In genomic region chr2:72291059-72291458, GRCh38 we compare ENCODE assay signal across 26 cellular contexts.
DNase-seq lines count a peak whose midpoint lies in the region; ATAC-seq, FAIRE-seq and TF ChIP-seq lines count a peak whose summit lies in the region.
"Had no signal": no experiment of that assay in that cellular context is flagged by ENCODE, and none has a peak within 500 bp of the region (broad histone marks: within the 10 kb centered on the region; RNA-seq: fewer than 3 reads in every experiment).

No MANE protein-coding gene starts in this region.

- no peaks in the 10 kb centered on the region for H3K9me3 ChIP-seq in pancreas
- H3K9me3 ChIP-seq in smooth muscle cell (replicated peaks; ENCODE audit: low read depth): no peaks in the 10 kb centered on the region
- H3K9me3 ChIP-seq: psoas muscle, sigmoid colon had no signal

- no peaks in the 10 kb centered on the region for H3K79me2 ChIP-seq in smooth muscle cell (ENCODE audit: low read depth)

- no peak overlapping the region for H3K27ac ChIP-seq in pancreas
- H3K27ac ChIP-seq in smooth muscle cell (ENCODE audit: low read depth): no peak overlapping the region
- H3K27ac ChIP-seq: heart right ventricle, psoas muscle, RWPE1, sigmoid colon had no signal

- FAIRE-seq in HTR-8/SVneo (lab: Jason Lieb, UNC) (no peak), pancreas (lab: Jason Lieb, UNC) (peak; percentile 17)
- FAIRE-seq: GM12892 had no signal

- intact Hi-C loops in pancreas (cut with DNase I): no loop called here

- TF ChIP-seq CTCF in fibroblast of mammary gland (conservative IDR thresholded peaks at IDR 0.05; ENCODE audit: control insufficient read depth, insufficient read depth, low read depth, low read length) (no peak), pancreas (IDR thresholded peaks at IDR 0.05) (no peak), smooth muscle cell (IDR thresholded peaks at IDR 0.05; ENCODE audit: borderline replicate concordance, insufficient read depth, poor library complexity, severe bottlenecking) (no peak)

- H3K27me3 ChIP-seq in pancreas (no peaks in the 10 kb centered on the region), smooth muscle cell (ENCODE audit: low read depth) (no peaks in the 10 kb centered on the region)
- H3K27me3 ChIP-seq: heart right ventricle, sigmoid colon had no signal

- H3K36me3 ChIP-seq in pancreas (no peaks in the 10 kb centered on the region), smooth muscle cell (ENCODE audit: low read depth) (no peaks in the 10 kb centered on the region)
- H3K36me3 ChIP-seq: heart right ventricle, sigmoid colon had no signal

- in situ Hi-C loops in KBM-7 (cut with MboI; ENCODE audit: low pct_unique_long_range_greater_than_20kb, low sequenced_read_pairs): no loop called here

- H4K20me1 ChIP-seq in smooth muscle cell (ENCODE audit: low read depth): peaks cover under 1% of the 10 kb centered on the region

- no peak overlapping the region for H3K9ac ChIP-seq in smooth muscle cell (ENCODE audit: low read depth)

- ATAC-seq in pancreas: no peak
- ATAC-seq: activated CD8-positive, alpha-beta T cell treated with anti-CD3 and anti-CD28 coated beads for 36 hours; activated naive CD4-positive, alpha-beta T cell treated with anti-CD3 and anti-CD28 coated beads, Interleukin-2, amount 50 U/mL, for 72 hours; GM23338; psoas muscle; T-helper 17 cell had no signal

- H3K4me1 ChIP-seq in pancreas (no peaks in the 10 kb centered on the region), smooth muscle cell (ENCODE audit: low read depth) (no peaks in the 10 kb centered on the region)
- H3K4me1 ChIP-seq: psoas muscle, sigmoid colon had no signal

- 50 to 60% methylated on average over 4 of the region's 4 CpGs for WGBS in pancreas, 2 donors
- WGBS in smooth muscle cell (ENCODE audit: low lambda C conversion rate): 39% methylated on average over 4 of the region's 4 CpGs

- H3K4me3 ChIP-seq in fibroblast of mammary gland (ENCODE audit: control insufficient read depth, low read depth, low read length) (no peak overlapping the region), pancreas (no peak overlapping the region), smooth muscle cell (no peak overlapping the region)
- H3K4me3 ChIP-seq: GM23338, heart right ventricle, psoas muscle, sigmoid colon had no signal

- peak; percentile 7 for DNase-seq in HTR-8/SVneo (ENCODE audit: insufficient read length, low spot score)
- peak; percentile 57 for DNase-seq in amniotic epithelial cell (ENCODE audit: low read depth)
- DNase-seq in fibroblast of mammary gland (ENCODE audit: low read depth): peak; percentile 14
- no peak for DNase-seq in pancreas
- no peak for DNase-seq in DMS79 treated with DMSO at 0.1 percent for 48 hours (lab: John Stamatoyannopoulos, UW)
- no peak for DNase-seq in smooth muscle cell (lab: John Stamatoyannopoulos, UW; ENCODE audit: unreplicated experiment)
- no peak for DNase-seq in KBM-7
- DNase-seq: activated CD8-positive, alpha-beta T cell treated with anti-CD3 and anti-CD28 coated beads for 36 hours; aorta; foreskin melanocyte; heart right ventricle; left cardiac atrium; naive B cell; NCI-H1417 treated with DMSO at 0.1 percent for 48 hours; NCI-H345; NCI-H748 treated with DMSO at 0.1 percent for 48 hours; nucleus accumbens; psoas muscle; sigmoid colon; stimulated activated CD4-positive, alpha-beta T cell treated with anti-CD3 and anti-CD28 coated beads, Interleukin-15, amount 100 ng/mL, for 24 hours; stimulated activated naive CD4-positive, alpha-beta T cell treated with Interleukin-2 at 50 U/mL for 16 hours; T-helper 17 cell had no signal

- no peak overlapping the region for H3K4me2 ChIP-seq in smooth muscle cell
- H3K4me2 ChIP-seq: GM23338 had no signal

- H2AFZ ChIP-seq in smooth muscle cell (ENCODE audit: low read depth): no peak overlapping the region
- H2AFZ ChIP-seq: GM23338 had no signal

- H3F3A ChIP-seq in smooth muscle cell (ENCODE audit: low read depth): no peaks in the 10 kb centered on the region

Comparison
In these comparisons a context has a peak if more than half of its experiments do, and no peak if none do; other contexts are left out.
1. DNase-seq: peak in HTR-8/SVneo (single experiment), amniotic epithelial cell (single experiment) and fibroblast of mammary gland (single experiment); none in pancreas (0 of 6), DMS79 treated with DMSO at 0.1 percent for 48 hours (single experiment), smooth muscle cell (single experiment) and KBM-7 (single experiment).